In genomic region chr3:187238835-187239234, GRCh38 we compare ENCODE assay signal across 9 cellular contexts. TPM values are rescaled to one million over a fixed set of nuclear protein-coding genes. Genes with fewer than 3 reads are reported as not detected.
DNase-seq lines count a peak whose midpoint lies in the region; FAIRE-seq and TF ChIP-seq lines count a peak whose summit lies in the region.
"Not testable (repeated sequence)": the region's sequence is repeated elsewhere in the genome, so short reads cannot be mapped to it uniquely, and the experiment has no call there.
"Had no signal": no experiment of that assay in that cellular context is flagged by ENCODE, and none has a peak within 500 bp of the region (broad histone marks: within the 10 kb centered on the region; RNA-seq: fewer than 3 reads in every experiment).

No MANE protein-coding gene starts in this region.

- not testable (repeated sequence) for H4K20me1 ChIP-seq in astrocyte (ENCODE audit: insufficient read depth, low read length); osteoblast (ENCODE audit: insufficient read depth, low read length)

- not testable (repeated sequence) for H2AFZ ChIP-seq in astrocyte (ENCODE audit: low read depth, low read length); osteoblast (ENCODE audit: low read length)

- not testable (repeated sequence) for H3K4me2 ChIP-seq in astrocyte (ENCODE audit: low read length); osteoblast (ENCODE audit: insufficient read depth, low read length)

- not testable (repeated sequence) for H3K27me3 Mint-ChIP-seq in astrocyte (ENCODE audit: low read depth, unreplicated experiment)

- not testable (repeated sequence) for H3K9me3 ChIP-seq in astrocyte (ENCODE audit: insufficient read depth, low read depth, low read length); osteoblast (ENCODE audit: low read depth, low read length)

- not testable (repeated sequence) for H3K4me1 ChIP-seq in astrocyte (ENCODE audit: insufficient read depth, low read length); osteoblast (ENCODE audit: insufficient read depth, low read length)

- not testable (repeated sequence) for H3K36me3 ChIP-seq in astrocyte (ENCODE audit: insufficient read depth, low read length); osteoblast (ENCODE audit: insufficient read depth, low read length)

- FAIRE-seq in astrocyte (lab: Jason Lieb, UNC) = not testable (repeated sequence)

- not testable (repeated sequence) for H3K27ac Mint-ChIP-seq in astrocyte (ENCODE audit: unreplicated experiment)

- not testable (repeated sequence) for H3K36me3 Mint-ChIP-seq in astrocyte (ENCODE audit: low read depth, unreplicated experiment)

- DNase-seq in AG20443 (ENCODE audit: low spot score) = peak; percentile 36
- peak; percentile 55 for DNase-seq in GM04503 (ENCODE audit: low read depth)
- DNase-seq in M059J (ENCODE audit: low read depth) = peak; percentile 51
- DNase-seq in astrocyte (ENCODE audit: low read depth) = peak; percentile 20
- peak; percentile 32 for DNase-seq in fibroblast of gingiva (ENCODE audit: low read depth)
- DNase-seq in hepatic stellate cell (ENCODE audit: low spot score) = peak; percentile 61
- peak; percentile 78 for DNase-seq in osteoblast (ENCODE audit: insufficient read length, low spot score, missing footprints)

- not testable (repeated sequence) for H3K4me3 ChIP-seq in astrocyte (ENCODE audit: insufficient read depth, low read depth, low read length); osteoblast (ENCODE audit: insufficient read depth, low read length)

- H3K9ac ChIP-seq in astrocyte (ENCODE audit: low read length) = not testable (repeated sequence)

- not testable (repeated sequence) for H3K4me3 Mint-ChIP-seq in astrocyte (ENCODE audit: unreplicated experiment)

- H3K79me2 ChIP-seq in astrocyte (ENCODE audit: insufficient read depth, low read length); osteoblast (ENCODE audit: insufficient read depth, low read length): not testable (repeated sequence)

- H3K27ac ChIP-seq in astrocyte (ENCODE audit: low read depth, low read length); osteoblast (ENCODE audit: low read depth, low read length): not testable (repeated sequence)

- H3K9me3 Mint-ChIP-seq in astrocyte (ENCODE audit: unreplicated experiment) = not testable (repeated sequence)

- not testable (repeated sequence) for H3K4me1 Mint-ChIP-seq in astrocyte (ENCODE audit: low read depth, unreplicated experiment)

- H3K27me3 ChIP-seq in astrocyte (ENCODE audit: insufficient read depth, low read length); osteoblast (ENCODE audit: insufficient read depth, low read length): not testable (repeated sequence)

- TF ChIP-seq CTCF in astrocyte (IDR thresholded peaks at IDR 0.05; ENCODE audit: insufficient read depth, low read depth, low read length); osteoblast (IDR thresholded peaks at IDR 0.05; ENCODE audit: extremely low read depth, low read depth, low read length): not testable (repeated sequence)

RNA-seq across cellular contexts. Expression of gene RTP1, which starts 41.5 kb away (rescaled TPM):
- total RNA-seq in M059J (2014; rRNA removed; shearing (Covaris generic)) = not detected in 2 replicates
- not detected in 2 replicates for total RNA-seq in astrocyte
- total RNA-seq in osteoblast = not detected in 2 replicates
- total RNA-seq: CD4-positive, CD25-positive, alpha-beta regulatory T cell; HepG2 had no signal

RNA-seq across cellular contexts. Expression of gene MASP1, which starts 52.7 kb away (rescaled TPM):
- 1.2 and 3.3 TPM in 2 replicates for total RNA-seq in M059J (2014; rRNA removed; shearing (Covaris generic))
- 0.62 and 0.79 TPM in 2 replicates for total RNA-seq in astrocyte
- 1.2 and 1.4 TPM in 2 replicates for total RNA-seq in osteoblast
- total RNA-seq: CD4-positive, CD25-positive, alpha-beta regulatory T cell had no signal

Comparison
In these comparisons a context has a peak if more than half of its experiments do, and no peak if none do; other contexts are left out.
1. DNase-seq: peak in every context shown above with its lines; median percentile 78 in osteoblast; 61 in hepatic stellate cell; 55 in GM04503; 51 in M059J; 36 in AG20443; 32 in fibroblast of gingiva; 20 in astrocyte.